In the genomic region with DNA sequence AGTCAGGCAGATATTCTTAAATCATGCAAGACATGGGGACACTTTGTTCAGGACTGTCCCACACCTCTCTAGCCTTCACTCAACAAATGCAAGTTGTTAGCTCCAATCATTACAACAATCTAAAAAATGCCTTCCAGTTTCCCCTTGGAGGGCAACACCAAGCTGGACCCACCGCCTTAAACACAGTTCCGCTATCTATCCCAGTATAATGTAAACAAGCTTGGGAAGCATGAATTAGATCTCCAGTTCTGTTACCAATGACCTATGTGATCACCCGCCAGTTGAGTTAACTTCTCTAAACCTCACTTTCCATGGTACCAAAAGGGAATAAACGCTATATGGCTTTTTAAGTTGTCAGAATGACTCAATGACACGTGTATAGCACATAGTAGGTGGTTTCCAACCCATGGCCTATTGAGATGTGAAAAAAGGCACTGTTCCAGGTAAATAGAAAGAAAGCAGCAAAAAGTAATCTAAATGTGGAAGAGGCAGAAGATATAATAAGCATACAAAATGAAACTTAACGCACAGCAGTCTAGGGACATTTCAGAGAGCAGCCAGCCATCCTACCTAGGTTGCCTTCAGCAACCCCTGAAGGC, we compare ENCODE assay signal across 15 cellular contexts. TPM values are rescaled to one million over a fixed set of nuclear protein-coding genes. Genes with fewer than 3 reads are reported as not detected.
DNase-seq lines count a peak whose midpoint lies in the region; ATAC-seq and TF ChIP-seq lines count a peak whose summit lies in the region.
"Had no signal": no experiment of that assay in that cellular context is flagged by ENCODE, and none has a peak within 500 bp of the region (broad histone marks: within the 10 kb centered on the region; RNA-seq: fewer than 3 reads in every experiment).

No MANE protein-coding gene starts in this region.

- DNase-seq in activated T-cell treated with anti-CD3 and anti-CD28 coated beads, Interleukin-2, amount 50 U/mL, for 72 hours = no peak
- DNase-seq in activated T-cell treated with anti-CD3 and anti-CD28 coated beads for 4 hours = no peak
- no peak for DNase-seq in IMR-90
- no peak for DNase-seq in ascending aorta (ENCODE audit: low spot score in 2 of 2)
- no peak for DNase-seq in osteoblast (ENCODE audit: insufficient read length, low spot score, missing footprints)
- DNase-seq in esophagus squamous epithelium (lab: John Stamatoyannopoulos, UW) = no peak
- no peak for DNase-seq in cerebellum (ENCODE audit: low spot score)
- DNase-seq: body of pancreas, DMS79, NCI-H1105 treated with DMSO at 0.1 percent for 48 hours, NCI-H2227 treated with DMSO at 0.1 percent for 48 hours, OCI-M1, tibial artery had no signal

- H3K4me2 ChIP-seq in IMR-90 (ENCODE audit: low read depth, low read length) (no peak overlapping the region), osteoblast (ENCODE audit: insufficient read depth, low read length) (peak overlapping the region; percentile 37)

- H3K36me3 Mint-ChIP-seq in activated T-cell treated with anti-CD3 and anti-CD28 coated beads, Interleukin-2, amount 50 U/mL, for 72 hours (ENCODE audit: insufficient read depth in 2 of 2) = peaks cover 0 to 3% of the 10 kb centered on the region in 2 donors

- dilution Hi-C loops in IMR-90 (cut with HindIII; ENCODE audit: low sequenced_read_pairs, unreplicated experiment) = no loop called here

- H3K27ac Mint-ChIP-seq in activated T-cell treated with anti-CD3 and anti-CD28 coated beads, Interleukin-2, amount 50 U/mL, for 72 hours = no peak overlapping the region

- H3K56ac ChIP-seq in IMR-90 (ENCODE audit: extremely low read depth, insufficient read depth, low read length) = no peak overlapping the region

- intact Hi-C loops in IMR-90 (cut with micrococcal nuclease) = no loop called here
- intact Hi-C loops in ascending aorta (cut with DNase I) = no loop called here
- intact Hi-C loops in esophagus squamous epithelium (cut with DNase I) = no loop called here

- CTCF ChIA-PET in IMR-90 (lab: Yijun Ruan, JAX) = no interaction called here

- H3K9me3 ChIP-seq in IMR-90 (ENCODE audit: control insufficient read depth, insufficient read depth, low read length) = peaks cover 2% of the 10 kb centered on the region; the same call in 1 of the 2 replicates
- no peaks in the 10 kb centered on the region for H3K9me3 ChIP-seq in ascending aorta
- H3K9me3 ChIP-seq in osteoblast (ENCODE audit: low read depth, low read length) = no peaks in the 10 kb centered on the region
- no peaks in the 10 kb centered on the region for H3K9me3 ChIP-seq in esophagus squamous epithelium
- H3K9me3 ChIP-seq: body of pancreas, tibial artery had no signal

- H3K36me3 ChIP-seq in IMR-90 (ENCODE audit: control insufficient read depth, insufficient read depth, low read length) (no peaks in the 10 kb centered on the region), ascending aorta (no peaks in the 10 kb centered on the region), osteoblast (ENCODE audit: insufficient read depth, low read length) (no peaks in the 10 kb centered on the region), esophagus squamous epithelium (no peaks in the 10 kb centered on the region)
- H3K36me3 ChIP-seq: tibial artery had no signal

- no peak overlapping the region for H3K14ac ChIP-seq in IMR-90 (replicated peaks; ENCODE audit: low read depth, low read length)

- POLR2A ChIA-PET in IMR-90 (lab: Charles Lee; ENCODE audit: unreplicated experiment) = no interaction called here

- no peak overlapping the region for H4K5ac ChIP-seq in IMR-90 (ENCODE audit: low read depth, low read length)

- peaks cover 89% of the 10 kb centered on the region for H3K79me2 ChIP-seq in osteoblast (ENCODE audit: insufficient read depth, low read length)

- no peak overlapping the region for H4K8ac ChIP-seq in IMR-90 (ENCODE audit: low read depth in 2 of 2, low read length in 2 of 2)

- H3K9ac ChIP-seq in IMR-90 (ENCODE audit: low read depth, low read length) = no peak overlapping the region

- H3K27me3 ChIP-seq in IMR-90 (ENCODE audit: control insufficient read depth, insufficient read depth, low read length) = no peaks in the 10 kb centered on the region
- H3K27me3 ChIP-seq in ascending aorta = no peaks in the 10 kb centered on the region
- H3K27me3 ChIP-seq in osteoblast (ENCODE audit: insufficient read depth, low read length) = no peaks in the 10 kb centered on the region
- H3K27me3 ChIP-seq in esophagus squamous epithelium = no peaks in the 10 kb centered on the region
- H3K27me3 ChIP-seq: body of pancreas, tibial artery had no signal

- no peak overlapping the region for H3K23ac ChIP-seq in IMR-90 (ENCODE audit: low read depth, low read length)

- BruUV-seq in IMR-90 (replicated peaks; lab: Mats Ljungman, UMichigan) = TSS peak; percentile 7

- H2BK20ac ChIP-seq in IMR-90 (ENCODE audit: low read depth, low read length) = no peak overlapping the region

- H4K20me1 ChIP-seq in IMR-90 (ENCODE audit: insufficient read depth, low read length) (peaks cover 19% of the 10 kb centered on the region), osteoblast (ENCODE audit: insufficient read depth, low read length) (peaks cover 7% of the 10 kb centered on the region)

- no peak for ATAC-seq in activated T-cell treated with anti-CD3 and anti-CD28 coated beads, Interleukin-2, amount 50 U/mL, for 72 hours (replicated peaks in 1 of 2)
- ATAC-seq in IMR-90 (ENCODE audit: low read depth) (no peak), HG02981 (IDR thresholded peaks at IDR 0.05; ENCODE audit: unreplicated experiment) (no peak)
- ATAC-seq: activated CD4-positive, CD25-positive, alpha-beta regulatory T cell treated with anti-CD3 and anti-CD28 coated beads, Interleukin-2, amount 50 U/mL, for 24 hours; body of pancreas had no signal

- H3K9me1 ChIP-seq in IMR-90 (ENCODE audit: insufficient read depth, low read length) = peaks cover 9% of the 10 kb centered on the region; the same call in 1 of the 2 replicates

- no peak for TF ChIP-seq RAD21 in IMR-90 (IDR thresholded peaks at IDR 0.05; ENCODE audit: low read length)

- H3K9me3 Mint-ChIP-seq in activated T-cell treated with anti-CD3 and anti-CD28 coated beads, Interleukin-2, amount 50 U/mL, for 72 hours = peaks cover 0 to 3% of the 10 kb centered on the region in 2 donors

- H2AK5ac ChIP-seq in IMR-90 (ENCODE audit: low read depth, low read length) = no peak overlapping the region

- 83% methylated on average over 1 of the region's 6 CpGs; no CpG with 5 or more reads in 1 of the 2 experiments for WGBS in IMR-90 (ENCODE audit: extremely low coverage in 2 of 2, insufficient read length in 1 of 2), 2 experiments
- WGBS in esophagus squamous epithelium, 2 donors = 89 to 93% methylated on average over 6 of the region's 6 CpGs

- TF ChIP-seq CTCF in IMR-90 (conservative IDR thresholded peaks at IDR 0.05; ENCODE audit: low read depth, low read length) (no peak), ascending aorta (IDR thresholded peaks at IDR 0.05) (no peak), osteoblast (IDR thresholded peaks at IDR 0.05; ENCODE audit: extremely low read depth, low read depth, low read length) (no peak), esophagus squamous epithelium (IDR thresholded peaks at IDR 0.05) (no peak)

- no peak overlapping the region for H3K4ac ChIP-seq in IMR-90 (ENCODE audit: low read depth, low read length)

- H2BK5ac ChIP-seq in IMR-90 (ENCODE audit: low read depth, low read length, poor library complexity, severe bottlenecking) = no peak overlapping the region

- H3K27ac ChIP-seq in IMR-90 (ENCODE audit: insufficient read depth, low read length) = no peak overlapping the region
- peak overlapping the region; percentile 23 to 35 for H3K27ac ChIP-seq in ascending aorta
- no peak overlapping the region for H3K27ac ChIP-seq in osteoblast (ENCODE audit: low read depth, low read length)
- no peak overlapping the region for H3K27ac ChIP-seq in esophagus squamous epithelium
- H3K27ac ChIP-seq: body of pancreas had no signal

- no peak overlapping the region for H4K91ac ChIP-seq in IMR-90 (ENCODE audit: insufficient read depth, low read depth, low read length)

- H2AK9ac ChIP-seq in IMR-90 (replicated peaks; ENCODE audit: low read depth, low read length, poor library complexity) = no peak overlapping the region

- H3K4me3 ChIP-seq in IMR-90 (ENCODE audit: insufficient read depth, low read depth, low read length) (no peak overlapping the region), ascending aorta (no peak overlapping the region), osteoblast (ENCODE audit: insufficient read depth, low read length) (no peak overlapping the region), esophagus squamous epithelium (no peak overlapping the region)
- H3K4me3 ChIP-seq: body of pancreas, tibial artery had no signal

- no peak overlapping the region for H3K18ac ChIP-seq in IMR-90 (ENCODE audit: low read depth, low read length)

- H2AFZ ChIP-seq in IMR-90 (replicated peaks; ENCODE audit: low read length, poor library complexity) = no peak overlapping the region
- H2AFZ ChIP-seq in osteoblast (ENCODE audit: low read length) = no peak overlapping the region

- TF ChIP-seq POLR2A in IMR-90 (IDR thresholded peaks at IDR 0.05; ENCODE audit: low read depth, low read length) (no peak), esophagus squamous epithelium (IDR thresholded peaks at IDR 0.05) (no peak)

- peaks cover 24 to 62% of the 10 kb centered on the region in 2 experiments for H3K79me1 ChIP-seq in IMR-90 (ENCODE audit: low read depth in 1 of 2, low read length in 2 of 2)

- peak overlapping the region; percentile 66 to 86 for H3K4me3 Mint-ChIP-seq in activated T-cell treated with anti-CD3 and anti-CD28 coated beads, Interleukin-2, amount 50 U/mL, for 72 hours

- peaks cover 71% of the 10 kb centered on the region for H3K4me1 Mint-ChIP-seq in activated T-cell treated with anti-CD3 and anti-CD28 coated beads, Interleukin-2, amount 50 U/mL, for 72 hours (ENCODE audit: low read depth)

- no peaks in the 10 kb centered on the region for H3K27me3 Mint-ChIP-seq in activated T-cell treated with anti-CD3 and anti-CD28 coated beads, Interleukin-2, amount 50 U/mL, for 72 hours (ENCODE audit: low read depth)

- H3K4me1 ChIP-seq in IMR-90 (ENCODE audit: control insufficient read depth, insufficient read depth, low read length) (peaks cover 12% of the 10 kb centered on the region), ascending aorta (peaks cover 0 to 31% of the 10 kb centered on the region in 2 donors), osteoblast (ENCODE audit: insufficient read depth, low read length) (peaks cover 31% of the 10 kb centered on the region), esophagus squamous epithelium (peaks cover 20 to 71% (median 26%) of the 10 kb centered on the region in 3 donors)

- in situ Hi-C loops in IMR-90 (cut with MboI; ENCODE audit: low sequenced_read_pairs) = no loop called here

- H2BK120ac ChIP-seq in IMR-90 (ENCODE audit: low read depth, low read length) = no peak overlapping the region

- no peak overlapping the region for H2BK15ac ChIP-seq in IMR-90 (ENCODE audit: low read depth, low read length)

RNA-seq across cellular contexts. Expression of gene REEP3, which starts 2.4 kb away (rescaled TPM):
- 10 to 100 TPM; 19.0 to 22.1 TPM for total RNA-seq in activated T-cell treated with anti-CD3 and anti-CD28 coated beads, Interleukin-2, amount 50 U/mL, for 72 hours
- total RNA-seq in IMR-90 (2012; rRNA removed) = 28.9 and 48.6 TPM in 2 replicates
- 9.2 and 11.7 TPM in 2 replicates for polyA plus RNA-seq in IMR-90 (2012; rRNA removed)
- polyA plus RNA-seq in IMR-90 (2012; cell fraction: cytosol; rRNA removed) = 3.6 and 4.4 TPM in 2 replicates
- 1.0 and 4.6 TPM in 2 replicates for polyA plus RNA-seq in IMR-90 (2012; cell fraction: nucleus; rRNA removed; ENCODE audit: low replicate concordance)
- total RNA-seq in ascending aorta = 41.1 TPM
- 66.6 and 71.3 TPM in 2 replicates for total RNA-seq in osteoblast
- total RNA-seq in esophagus squamous epithelium = 10 to 100 TPM; 27.5 to 32.5 (median 30.4) TPM
- total RNA-seq in cerebellum = 18.7 TPM

RNA-seq across cellular contexts. Expression of gene JMJD1C, which starts 53.0 kb away (rescaled TPM):
- 10 to 100 TPM; 67.3 to 67.5 TPM for total RNA-seq in activated T-cell treated with anti-CD3 and anti-CD28 coated beads, Interleukin-2, amount 50 U/mL, for 72 hours
- total RNA-seq in IMR-90 (2012; rRNA removed) (96.8 and 108 TPM in 2 replicates), ascending aorta (65.0 TPM), osteoblast (92.6 and 105 TPM in 2 replicates), esophagus squamous epithelium (10 to 100 TPM; 41.6 to 77.8 (median 56.9) TPM), cerebellum (205 TPM)
- 10.6 and 15.6 TPM in 2 replicates for polyA plus RNA-seq in IMR-90 (2012; rRNA removed)
- polyA plus RNA-seq in IMR-90 (2012; cell fraction: cytosol; rRNA removed) = 2.0 and 2.7 TPM in 2 replicates
- 4.5 and 57.4 TPM in 2 replicates for polyA plus RNA-seq in IMR-90 (2012; cell fraction: nucleus; rRNA removed; ENCODE audit: low replicate concordance)

Comparison
In these comparisons a context has a peak if more than half of its experiments do, and no peak if none do; other contexts are left out.
1. H3K27ac ChIP-seq: peak in ascending aorta (2 of 2); none in IMR-90 (single experiment), osteoblast (single experiment) and esophagus squamous epithelium (0 of 4).